1 cellular context compared by ENCODE assay signal in the genomic region with DNA sequence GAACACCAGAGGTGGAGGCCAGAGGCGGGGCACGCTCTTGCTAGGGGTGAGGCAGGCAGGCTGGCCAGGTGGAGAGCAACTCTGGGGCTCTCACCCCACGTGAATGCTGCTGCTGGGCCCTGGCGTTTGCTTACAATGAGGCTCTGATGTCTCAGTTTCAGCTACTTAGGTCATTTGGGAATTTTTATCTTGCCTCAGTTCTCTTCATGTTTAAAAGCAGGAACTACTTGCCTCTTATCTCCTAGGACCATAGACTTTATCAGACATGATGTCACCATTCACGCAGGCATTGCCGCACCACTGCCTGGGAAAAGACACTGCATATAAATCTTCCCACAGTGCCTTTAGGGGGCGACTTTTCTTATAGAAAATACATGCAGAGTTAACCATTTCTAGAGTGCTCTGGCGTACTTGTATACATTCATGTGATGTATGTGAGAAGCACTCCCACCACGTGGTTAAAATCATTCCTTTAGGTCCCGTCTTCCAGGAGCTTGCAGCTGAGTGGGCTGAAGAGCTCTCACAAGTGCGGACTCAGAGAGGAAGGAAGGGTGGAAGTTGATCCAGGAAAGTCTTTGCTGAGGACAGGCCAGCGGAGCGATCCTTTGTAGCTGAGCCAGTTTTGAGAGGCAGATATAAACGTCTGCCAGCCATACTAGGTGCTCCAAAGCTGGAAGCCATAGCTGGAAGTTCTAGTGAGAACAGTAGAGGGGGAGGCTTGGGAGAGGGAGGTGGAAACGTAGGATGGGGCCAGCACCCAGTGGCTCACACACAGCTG.
TF ChIP-seq lines count a peak whose summit lies in the region.

No MANE protein-coding gene starts in this region.

TF ChIP-seq in WTC11, 78 proteins besides CTCF, POLR2A, EP300 and RAD21 (continued from another document):
- TF ChIP-seq, protein P1, sequence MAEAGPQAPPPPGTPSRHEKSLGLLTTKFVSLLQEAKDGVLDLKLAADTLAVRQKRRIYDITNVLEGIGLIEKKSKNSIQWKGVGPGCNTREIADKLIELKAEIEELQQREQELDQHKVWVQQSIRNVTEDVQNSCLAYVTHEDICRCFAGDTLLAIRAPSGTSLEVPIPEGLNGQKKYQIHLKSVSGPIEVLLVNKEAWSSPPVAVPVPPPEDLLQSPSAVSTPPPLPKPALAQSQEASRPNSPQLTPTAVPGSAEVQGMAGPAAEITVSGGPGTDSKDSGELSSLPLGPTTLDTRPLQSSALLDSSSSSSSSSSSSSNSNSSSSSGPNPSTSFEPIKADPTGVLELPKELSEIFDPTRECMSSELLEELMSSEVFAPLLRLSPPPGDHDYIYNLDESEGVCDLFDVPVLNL (CRISPR knock-in tag; IDR thresholded peaks at IDR 0.05; ENCODE audit: borderline replicate concordance, low read depth): no peak
- TF ChIP-seq, protein P2, sequence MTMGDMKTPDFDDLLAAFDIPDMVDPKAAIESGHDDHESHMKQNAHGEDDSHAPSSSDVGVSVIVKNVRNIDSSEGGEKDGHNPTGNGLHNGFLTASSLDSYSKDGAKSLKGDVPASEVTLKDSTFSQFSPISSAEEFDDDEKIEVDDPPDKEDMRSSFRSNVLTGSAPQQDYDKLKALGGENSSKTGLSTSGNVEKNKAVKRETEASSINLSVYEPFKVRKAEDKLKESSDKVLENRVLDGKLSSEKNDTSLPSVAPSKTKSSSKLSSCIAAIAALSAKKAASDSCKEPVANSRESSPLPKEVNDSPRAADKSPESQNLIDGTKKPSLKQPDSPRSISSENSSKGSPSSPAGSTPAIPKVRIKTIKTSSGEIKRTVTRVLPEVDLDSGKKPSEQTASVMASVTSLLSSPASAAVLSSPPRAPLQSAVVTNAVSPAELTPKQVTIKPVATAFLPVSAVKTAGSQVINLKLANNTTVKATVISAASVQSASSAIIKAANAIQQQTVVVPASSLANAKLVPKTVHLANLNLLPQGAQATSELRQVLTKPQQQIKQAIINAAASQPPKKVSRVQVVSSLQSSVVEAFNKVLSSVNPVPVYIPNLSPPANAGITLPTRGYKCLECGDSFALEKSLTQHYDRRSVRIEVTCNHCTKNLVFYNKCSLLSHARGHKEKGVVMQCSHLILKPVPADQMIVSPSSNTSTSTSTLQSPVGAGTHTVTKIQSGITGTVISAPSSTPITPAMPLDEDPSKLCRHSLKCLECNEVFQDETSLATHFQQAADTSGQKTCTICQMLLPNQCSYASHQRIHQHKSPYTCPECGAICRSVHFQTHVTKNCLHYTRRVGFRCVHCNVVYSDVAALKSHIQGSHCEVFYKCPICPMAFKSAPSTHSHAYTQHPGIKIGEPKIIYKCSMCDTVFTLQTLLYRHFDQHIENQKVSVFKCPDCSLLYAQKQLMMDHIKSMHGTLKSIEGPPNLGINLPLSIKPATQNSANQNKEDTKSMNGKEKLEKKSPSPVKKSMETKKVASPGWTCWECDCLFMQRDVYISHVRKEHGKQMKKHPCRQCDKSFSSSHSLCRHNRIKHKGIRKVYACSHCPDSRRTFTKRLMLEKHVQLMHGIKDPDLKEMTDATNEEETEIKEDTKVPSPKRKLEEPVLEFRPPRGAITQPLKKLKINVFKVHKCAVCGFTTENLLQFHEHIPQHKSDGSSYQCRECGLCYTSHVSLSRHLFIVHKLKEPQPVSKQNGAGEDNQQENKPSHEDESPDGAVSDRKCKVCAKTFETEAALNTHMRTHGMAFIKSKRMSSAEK (CRISPR knock-in tag; IDR thresholded peaks at IDR 0.05; ENCODE audit: borderline replicate concordance): no peak
- TF ChIP-seq ZNF671 (CRISPR knock-in tag; IDR thresholded peaks at IDR 0.05): no peak
